10 cellular contexts compared by ENCODE assay signal in the genomic region with DNA sequence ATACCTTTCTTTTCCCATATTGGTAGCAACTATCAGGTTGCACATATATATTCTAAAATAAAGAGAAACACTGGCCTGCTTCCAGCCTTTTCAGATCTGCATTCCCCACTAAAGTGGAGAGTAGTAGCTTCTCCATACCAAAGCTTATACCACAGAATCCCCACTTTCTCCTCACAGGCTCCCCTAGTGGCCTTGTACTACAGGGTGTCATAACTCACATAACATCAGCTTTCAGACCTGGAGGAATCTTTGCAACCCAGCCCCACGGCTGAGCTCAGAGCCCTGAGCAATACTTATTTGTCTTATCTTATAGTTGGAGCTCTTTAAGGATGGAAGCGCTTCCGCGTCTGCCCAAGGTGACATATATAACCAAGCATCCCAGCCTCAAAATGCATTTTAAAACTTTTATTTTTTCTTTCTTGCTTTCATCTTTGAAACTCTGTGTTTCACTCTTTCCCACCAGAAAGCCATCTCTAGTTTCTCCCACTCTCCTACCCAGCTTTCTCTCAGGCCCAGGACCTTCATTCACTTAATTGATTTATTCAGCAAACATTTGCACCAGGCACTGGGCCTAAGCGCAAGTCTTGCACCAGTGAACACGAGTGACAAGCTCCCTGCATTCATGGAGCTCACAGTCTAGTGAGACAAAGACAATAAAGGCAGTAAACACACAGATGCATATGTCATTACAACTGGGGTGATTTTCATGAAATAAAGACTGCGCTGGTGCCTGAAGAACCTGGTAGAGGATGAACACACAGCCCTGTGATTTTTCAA.
DNase-seq lines count a peak whose midpoint lies in the region; ATAC-seq and TF ChIP-seq lines count a peak whose summit lies in the region.
"Had no signal": no experiment of that assay in that cellular context is flagged by ENCODE, and none has a peak within 500 bp of the region (broad histone marks: within the 10 kb centered on the region; RNA-seq: fewer than 3 reads in every experiment).

No MANE protein-coding gene starts in this region.

- H3K9me3 ChIP-seq in gastrocnemius medialis, result no peaks in the 10 kb centered on the region
- H3K9me3 ChIP-seq: neutrophil had no signal

- in situ Hi-C loops in gastrocnemius medialis (cut with MboI; ENCODE audit: low sequenced_read_pairs in 4 of 4), result no loop called here

- no peak overlapping the region for H3K27ac ChIP-seq in gastrocnemius medialis
- H3K27ac ChIP-seq: neutrophil had no signal

- no peaks in the 10 kb centered on the region for H3K27me3 ChIP-seq in gastrocnemius medialis
- H3K27me3 ChIP-seq: neutrophil had no signal

- TF ChIP-seq CTCF in retinal pigment epithelial cell (conservative IDR thresholded peaks at IDR 0.05; ENCODE audit: low read depth, low read length) (peak; percentile 86), gastrocnemius medialis (IDR thresholded peaks at IDR 0.05 in 4 of 5, conservative IDR thresholded peaks at IDR 0.05 in 1 of 5) (no peak)

- intact Hi-C loops in gastrocnemius medialis (cut with DNase I; ENCODE audit: low total_unique reads), result no loop called here

- H3K36me3 ChIP-seq in gastrocnemius medialis, result no peaks in the 10 kb centered on the region
- H3K36me3 ChIP-seq: neutrophil had no signal

- H3K4me3 ChIP-seq in retinal pigment epithelial cell (ENCODE audit: low read length), result no peak overlapping the region
- H3K4me3 ChIP-seq in gastrocnemius medialis, result no peak overlapping the region

- no peak for ATAC-seq in gastrocnemius medialis
- no peak for ATAC-seq in GM21423 (IDR thresholded peaks at IDR 0.05; ENCODE audit: unreplicated experiment)

- DNase-seq in NCI-H748 (lab: John Stamatoyannopoulos, UW; ENCODE audit: unreplicated experiment) (peak; percentile 10), NCI-H748 treated with DMSO at 0.1 percent for 48 hours (lab: John Stamatoyannopoulos, UW) (no peak), NCI-H1694 treated with DMSO at 0.1 percent for 48 hours (lab: John Stamatoyannopoulos, UW) (peak; percentile 33), dedifferentiated amniotic fluid mesenchymal stem cell (ENCODE audit: extremely low spot score) (peak; percentile 28), retinal pigment epithelial cell (ENCODE audit: low read depth) (no peak), gastrocnemius medialis (no peak)
- no peak for DNase-seq in effector CD4-positive, alpha-beta T cell
- DNase-seq: C1 segment of cervical spinal cord had no signal

- no peak for TF ChIP-seq POLR2A in gastrocnemius medialis (IDR thresholded peaks at IDR 0.05)

- no peaks in the 10 kb centered on the region for H3K4me1 ChIP-seq in gastrocnemius medialis

Comparison
In these comparisons a context has a peak if more than half of its experiments do, and no peak if none do; other contexts are left out.
1. DNase-seq: peak in NCI-H748 (single experiment), NCI-H1694 treated with DMSO at 0.1 percent for 48 hours (single experiment) and dedifferentiated amniotic fluid mesenchymal stem cell (single experiment); none in NCI-H748 treated with DMSO at 0.1 percent for 48 hours (single experiment), retinal pigment epithelial cell (single experiment), gastrocnemius medialis (0 of 2) and effector CD4-positive, alpha-beta T cell (single experiment).